In the genomic region with DNA sequence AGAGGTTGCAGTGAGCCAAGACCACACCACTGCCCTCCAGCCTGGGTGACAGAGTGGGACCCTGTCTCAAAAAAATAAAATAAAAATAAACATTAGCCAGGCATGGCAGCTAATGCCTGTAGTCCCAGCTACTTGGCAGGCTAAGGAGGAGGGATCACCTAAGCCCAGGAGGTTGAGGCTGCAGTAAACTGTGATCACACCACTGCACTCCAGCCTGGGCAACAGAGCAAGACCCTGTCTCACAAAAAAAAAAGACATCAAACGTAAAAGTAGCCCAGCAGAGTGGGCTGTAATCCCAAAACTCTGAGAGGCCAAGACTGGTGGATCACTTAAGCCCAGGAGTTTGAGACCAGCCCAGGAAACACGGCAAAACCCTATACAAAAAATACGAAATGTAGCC, we compare ENCODE assay signal across 14 cellular contexts.
"Had no signal": no experiment of that assay in that cellular context is flagged by ENCODE, and none has a peak within 500 bp of the region (broad histone marks: within the 10 kb centered on the region; RNA-seq: fewer than 3 reads in every experiment).

No MANE protein-coding gene starts in this region.

- H3K9me3 ChIP-seq: esophagus muscularis mucosa, gastrocnemius medialis, ovary, right atrium auricular region had no signal

- ATAC-seq: gastrocnemius medialis; left lobe of liver; naive thymus-derived CD8-positive, alpha-beta T cell had no signal

- H3K36me3 ChIP-seq: gastrocnemius medialis, ovary, right atrium auricular region had no signal

- H3K27me3 Mint-ChIP-seq: naive thymus-derived CD8-positive, alpha-beta T cell; type B pancreatic cell had no signal

- H3K9me3 Mint-ChIP-seq: naive thymus-derived CD8-positive, alpha-beta T cell had no signal

- H3K4me1 ChIP-seq: right atrium auricular region had no signal

- H3K4me3 Mint-ChIP-seq: naive thymus-derived CD8-positive, alpha-beta T cell; type B pancreatic cell had no signal

- H3K27ac Mint-ChIP-seq: type B pancreatic cell had no signal

- H3K4me3 ChIP-seq: esophagus muscularis mucosa, gastrocnemius medialis, ovary, right atrium auricular region had no signal

- DNase-seq: effector memory CD4-positive, alpha-beta T cell; gastrocnemius medialis; islet precursor cell; mammary epithelial cell; naive thymus-derived CD8-positive, alpha-beta T cell; ovary; small intestine; stimulated activated CD4-positive, alpha-beta T cell treated with anti-CD3 and anti-CD28 coated beads, Interleukin-2, amount 100 ng/mL, for 48 hours; stimulated activated naive CD4-positive, alpha-beta T cell treated with Interleukin-2 at 50 U/mL for 16 hours had no signal

- H3K27me3 ChIP-seq: esophagus muscularis mucosa, gastrocnemius medialis, ovary, right atrium auricular region had no signal

- H3K27ac ChIP-seq: epithelial cell of prostate, esophagus muscularis mucosa, gastrocnemius medialis, ovary, right atrium auricular region had no signal
